In the genomic region with DNA sequence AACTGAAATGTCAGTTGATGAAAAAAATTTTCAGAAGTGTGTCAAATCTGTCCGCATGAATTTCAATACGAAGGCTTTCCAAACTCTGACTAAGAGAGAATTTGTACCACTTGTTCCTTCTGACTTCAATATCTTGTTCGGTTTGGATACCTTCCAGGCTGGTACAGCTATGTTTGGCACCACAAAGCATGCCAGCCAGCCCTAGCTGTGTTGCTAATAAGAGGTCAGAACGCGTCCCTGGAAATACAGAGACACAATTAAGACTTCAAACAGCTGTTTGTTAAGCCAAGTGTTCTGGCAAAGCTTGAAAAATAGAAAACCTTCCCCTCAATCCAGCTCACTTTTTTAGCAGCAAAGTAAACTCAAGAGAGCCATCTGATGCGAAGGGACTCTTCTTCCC, we compare ENCODE assay signal across 1 cellular context.
TF ChIP-seq lines count a peak whose summit lies in the region.

No MANE protein-coding gene starts in this region.

TF ChIP-seq in HepG2, 621 proteins besides CTCF, POLR2A, EP300 and RAD21 (continued from another document):
- TF ChIP-seq, protein P1, sequence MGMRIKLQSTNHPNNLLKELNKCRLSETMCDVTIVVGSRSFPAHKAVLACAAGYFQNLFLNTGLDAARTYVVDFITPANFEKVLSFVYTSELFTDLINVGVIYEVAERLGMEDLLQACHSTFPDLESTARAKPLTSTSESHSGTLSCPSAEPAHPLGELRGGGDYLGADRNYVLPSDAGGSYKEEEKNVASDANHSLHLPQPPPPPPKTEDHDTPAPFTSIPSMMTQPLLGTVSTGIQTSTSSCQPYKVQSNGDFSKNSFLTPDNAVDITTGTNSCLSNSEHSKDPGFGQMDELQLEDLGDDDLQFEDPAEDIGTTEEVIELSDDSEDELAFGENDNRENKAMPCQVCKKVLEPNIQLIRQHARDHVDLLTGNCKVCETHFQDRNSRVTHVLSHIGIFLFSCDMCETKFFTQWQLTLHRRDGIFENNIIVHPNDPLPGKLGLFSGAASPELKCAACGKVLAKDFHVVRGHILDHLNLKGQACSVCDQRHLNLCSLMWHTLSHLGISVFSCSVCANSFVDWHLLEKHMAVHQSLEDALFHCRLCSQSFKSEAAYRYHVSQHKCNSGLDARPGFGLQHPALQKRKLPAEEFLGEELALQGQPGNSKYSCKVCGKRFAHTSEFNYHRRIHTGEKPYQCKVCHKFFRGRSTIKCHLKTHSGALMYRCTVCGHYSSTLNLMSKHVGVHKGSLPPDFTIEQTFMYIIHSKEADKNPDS (CRISPR knock-in tag; IDR thresholded peaks at IDR 0.05) = no peak
